ENCODE assay signal across 8 cellular contexts in the genomic region with DNA sequence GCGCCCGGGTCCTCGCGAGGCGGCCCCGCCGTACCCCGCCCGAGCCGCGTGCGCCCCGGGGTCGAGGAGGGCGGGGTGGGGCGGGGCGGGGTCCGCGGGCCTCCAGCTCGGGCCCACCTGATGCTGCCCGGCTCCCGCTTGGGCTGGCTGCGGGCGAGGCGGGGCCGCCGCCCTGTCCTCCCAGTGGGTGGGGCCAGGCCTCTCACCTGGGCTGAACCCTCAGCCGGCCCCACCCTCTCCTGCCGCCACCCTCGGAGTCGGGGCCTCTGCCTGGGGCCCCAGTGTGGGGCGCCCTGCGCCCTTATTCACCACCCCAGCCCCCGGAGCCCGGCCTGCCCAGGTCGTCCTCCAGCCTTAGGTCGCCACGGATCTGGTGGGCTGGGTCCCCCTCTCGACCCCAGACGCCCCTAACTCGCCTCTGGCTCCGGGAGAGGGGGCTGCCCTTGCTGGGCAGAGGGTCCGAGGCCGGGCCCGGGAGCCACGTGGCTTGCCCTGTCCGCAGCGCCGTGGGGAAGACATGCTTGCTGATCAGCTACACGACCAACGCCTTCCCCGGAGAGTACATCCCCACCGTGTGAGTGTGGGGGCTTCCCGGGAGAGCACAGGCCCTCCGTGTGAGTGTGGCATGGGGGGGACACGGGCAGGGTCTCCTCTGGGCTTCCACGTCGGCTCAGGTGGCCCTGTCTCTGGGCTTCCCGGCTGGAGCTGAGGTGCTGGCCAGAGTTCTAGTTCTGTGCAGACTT. TPM values are rescaled to one million over a fixed set of nuclear protein-coding genes. Genes with fewer than 3 reads are reported as not detected.
A peak's percentile ranks its signal among the peaks of the same experiment; 100 is the strongest.
DNase-seq lines count a peak whose midpoint lies in the region; ATAC-seq and TF ChIP-seq lines count a peak whose summit lies in the region.

No MANE protein-coding gene starts in this region.

- H3K27me3 ChIP-seq in upper lobe of left lung, result peaks cover 0 to 5% (median 1%) of the 10 kb centered on the region in 4 donors

- no peak for TF ChIP-seq CTCF in upper lobe of left lung (IDR thresholded peaks at IDR 0.05)

- no peaks in the 10 kb centered on the region for H3K9me3 Mint-ChIP-seq in activated naive CD4-positive, alpha-beta T cell treated with anti-CD3 and anti-CD28 coated beads, Interleukin-2, amount 50 U/mL, for 72 hours

- H3K27ac Mint-ChIP-seq in activated naive CD4-positive, alpha-beta T cell treated with anti-CD3 and anti-CD28 coated beads, Interleukin-2, amount 50 U/mL, for 72 hours, result no peak overlapping the region

- peaks cover 0 to 13% (median 4%) of the 10 kb centered on the region in 4 donors for H3K36me3 ChIP-seq in upper lobe of left lung

- DNase-seq in NCI-H1417 (lab: John Stamatoyannopoulos, UW) (peak; percentile 36 to 44 (median 37)), NCI-H1417 treated with DMSO at 0.1 percent for 48 hours (lab: John Stamatoyannopoulos, UW) (no peak), NCI-H226 (peak; percentile 35), iPS-NIHi11 (ENCODE audit: low spot score) (peak; percentile 76), upper lobe of left lung (peak; percentile 74 to 88)
- peak in 1 of 2 donors; percentile 69 for DNase-seq in activated naive CD4-positive, alpha-beta T cell treated with anti-CD3 and anti-CD28 coated beads, Interleukin-2, amount 50 U/mL, for 72 hours (ENCODE audit: low spot score in 2 of 2)

- H3K27ac ChIP-seq in upper lobe of left lung, result no peak overlapping the region

- peaks cover 29 to 41% (median 35%) of the 10 kb centered on the region in 4 donors for H3K4me1 ChIP-seq in upper lobe of left lung

- ATAC-seq in activated naive CD4-positive, alpha-beta T cell treated with anti-CD3 and anti-CD28 coated beads, Interleukin-2, amount 50 U/mL, for 72 hours, result peak; percentile 11 to 72
- peak in 1 of 2 donors; percentile 2 for ATAC-seq in upper lobe of left lung (ENCODE audit: low FRiP score in 2 of 2)
- no peak for ATAC-seq in HG02798 (IDR thresholded peaks at IDR 0.05; ENCODE audit: poor library complexity, unreplicated experiment)
- no peak for ATAC-seq in GM18517 (IDR thresholded peaks at IDR 0.05; ENCODE audit: unreplicated experiment)

- no peak for TF ChIP-seq POLR2A in upper lobe of left lung (IDR thresholded peaks at IDR 0.05)

- H3K9me3 ChIP-seq in upper lobe of left lung, result no peaks in the 10 kb centered on the region

- H3K4me3 ChIP-seq in upper lobe of left lung, result peak overlapping the region in 3 of 4 donors; percentile 47 to 60 (median 54)

- H3K36me3 Mint-ChIP-seq in activated naive CD4-positive, alpha-beta T cell treated with anti-CD3 and anti-CD28 coated beads, Interleukin-2, amount 50 U/mL, for 72 hours, result no peaks in the 10 kb centered on the region

- TF ChIP-seq EP300 in upper lobe of left lung (IDR thresholded peaks at IDR 0.05), result no peak

- WGBS in upper lobe of left lung, 2 donors, result 3 to 22% methylated on average over 8 to 31 of the region's 59 CpGs

RNA-seq across cellular contexts. Expression of a gene that starts 0.6 kb away (rescaled TPM):
- total RNA-seq in activated naive CD4-positive, alpha-beta T cell treated with anti-CD3 and anti-CD28 coated beads, Interleukin-2, amount 50 U/mL, for 72 hours, result 10 to 100 TPM in 1 of 2 donors, 1 to 10 TPM in 1; 5.7 to 13.5 TPM
- 10 to 100 TPM in 2 of 6 donors, 1 to 10 TPM in 4; 3.0 to 12.6 (median 7.1) TPM for total RNA-seq in upper lobe of left lung

RNA-seq across cellular contexts. Expression of a gene that starts 5.4 kb away (rescaled TPM):
- 100 to 1,000 TPM in 1 of 2 donors, 10 to 100 TPM in 1; 85.5 to 128 TPM for total RNA-seq in activated naive CD4-positive, alpha-beta T cell treated with anti-CD3 and anti-CD28 coated beads, Interleukin-2, amount 50 U/mL, for 72 hours
- total RNA-seq in upper lobe of left lung, result 100 to 1,000 TPM; 122 to 358 (median 211) TPM

RNA-seq across cellular contexts. Expression of a gene that starts 9.0 kb away (rescaled TPM):
- total RNA-seq in activated naive CD4-positive, alpha-beta T cell treated with anti-CD3 and anti-CD28 coated beads, Interleukin-2, amount 50 U/mL, for 72 hours, result 10 to 100 TPM; 16.7 TPM
- 10 to 100 TPM; 14.0 to 57.6 (median 20.4) TPM for total RNA-seq in upper lobe of left lung

RNA-seq across cellular contexts. Expression of a gene that starts 9.4 kb away (rescaled TPM):
- total RNA-seq in activated naive CD4-positive, alpha-beta T cell treated with anti-CD3 and anti-CD28 coated beads, Interleukin-2, amount 50 U/mL, for 72 hours, result 10 to 100 TPM; 47.8 to 62.7 TPM
- total RNA-seq in upper lobe of left lung, result 10 to 100 TPM; 24.1 to 60.5 (median 47.8) TPM

RNA-seq across cellular contexts. Expression of a gene that starts 19.6 kb away (rescaled TPM):
- total RNA-seq in activated naive CD4-positive, alpha-beta T cell treated with anti-CD3 and anti-CD28 coated beads, Interleukin-2, amount 50 U/mL, for 72 hours, result 10 to 100 TPM; 21.5 to 24.2 TPM
- 100 to 1,000 TPM in 1 of 6 donors, 10 to 100 TPM in 5; 25.0 to 101 (median 37.5) TPM for total RNA-seq in upper lobe of left lung

Comparison
In these comparisons a context has a peak if more than half of its experiments do, and no peak if none do; other contexts are left out.
1. ATAC-seq: peak in activated naive CD4-positive, alpha-beta T cell treated with anti-CD3 and anti-CD28 coated beads, Interleukin-2, amount 50 U/mL, for 72 hours (2 of 2); none in HG02798 (single experiment) and GM18517 (single experiment).